Comparison of ENCODE assay signal across 1 cellular context in the genomic region with DNA sequence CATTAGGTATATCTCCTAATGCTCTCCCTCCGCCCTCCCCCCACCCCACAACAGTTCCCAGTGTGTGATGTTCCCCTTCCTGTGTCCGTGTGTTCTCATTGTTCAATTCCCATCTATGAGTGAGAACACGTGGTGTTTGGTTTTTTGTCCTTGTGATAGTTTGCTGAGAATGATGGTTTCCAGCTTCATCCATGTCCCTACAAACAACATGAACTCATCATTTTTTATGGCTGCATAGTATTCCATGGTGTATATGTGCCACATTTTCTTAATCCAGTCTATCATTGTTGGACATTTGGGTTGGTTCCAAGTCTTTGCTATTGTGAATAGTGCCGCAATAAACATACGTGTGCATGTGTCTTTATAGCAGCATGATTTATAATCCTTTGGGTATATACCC.
TF ChIP-seq lines count a peak whose summit lies in the region.
"Not testable (repeated sequence)": the region's sequence is repeated elsewhere in the genome, so short reads cannot be mapped to it uniquely, and the experiment has no call there.

No MANE protein-coding gene starts in this region.

- H3K9me3 ChIP-seq in HEK293 (ENCODE audit: control insufficient read depth, insufficient read depth, low read depth, low read length), result not testable (repeated sequence)

- not testable (repeated sequence) for H3K4me1 ChIP-seq in HEK293 (ENCODE audit: control insufficient read depth, insufficient read depth, low read length)

- not testable (repeated sequence) for H3K36me3 ChIP-seq in HEK293 (ENCODE audit: control insufficient read depth in 2 of 2, insufficient read depth in 1 of 2, low read length in 2 of 2)

- POLR2A ChIA-PET in HEK293 (lab: Yijun Ruan, JAX), result not testable (repeated sequence)

- CTCF ChIA-PET in HEK293 (lab: Yijun Ruan, JAX), result not testable (repeated sequence)

- TF ChIP-seq CTCF in HEK293 (tag by site-specific recombination; IDR thresholded peaks at IDR 0.05), result not testable (repeated sequence)

- H3K27ac ChIP-seq in HEK293 (ENCODE audit: extremely low read depth, low read depth, low read length), result not testable (repeated sequence)

- H3K4me3 ChIP-seq in HEK293 (ENCODE audit: low read depth, low read length), result not testable (repeated sequence)

TF ChIP-seq in HEK293, 187 proteins besides CTCF, POLR2A, EP300 and RAD21:
- TF ChIP-seq ZNF146 (tag by site-specific recombination; IDR thresholded peaks at IDR 0.05), result peak; percentile 68
- TF ChIP-seq, protein P1, sequence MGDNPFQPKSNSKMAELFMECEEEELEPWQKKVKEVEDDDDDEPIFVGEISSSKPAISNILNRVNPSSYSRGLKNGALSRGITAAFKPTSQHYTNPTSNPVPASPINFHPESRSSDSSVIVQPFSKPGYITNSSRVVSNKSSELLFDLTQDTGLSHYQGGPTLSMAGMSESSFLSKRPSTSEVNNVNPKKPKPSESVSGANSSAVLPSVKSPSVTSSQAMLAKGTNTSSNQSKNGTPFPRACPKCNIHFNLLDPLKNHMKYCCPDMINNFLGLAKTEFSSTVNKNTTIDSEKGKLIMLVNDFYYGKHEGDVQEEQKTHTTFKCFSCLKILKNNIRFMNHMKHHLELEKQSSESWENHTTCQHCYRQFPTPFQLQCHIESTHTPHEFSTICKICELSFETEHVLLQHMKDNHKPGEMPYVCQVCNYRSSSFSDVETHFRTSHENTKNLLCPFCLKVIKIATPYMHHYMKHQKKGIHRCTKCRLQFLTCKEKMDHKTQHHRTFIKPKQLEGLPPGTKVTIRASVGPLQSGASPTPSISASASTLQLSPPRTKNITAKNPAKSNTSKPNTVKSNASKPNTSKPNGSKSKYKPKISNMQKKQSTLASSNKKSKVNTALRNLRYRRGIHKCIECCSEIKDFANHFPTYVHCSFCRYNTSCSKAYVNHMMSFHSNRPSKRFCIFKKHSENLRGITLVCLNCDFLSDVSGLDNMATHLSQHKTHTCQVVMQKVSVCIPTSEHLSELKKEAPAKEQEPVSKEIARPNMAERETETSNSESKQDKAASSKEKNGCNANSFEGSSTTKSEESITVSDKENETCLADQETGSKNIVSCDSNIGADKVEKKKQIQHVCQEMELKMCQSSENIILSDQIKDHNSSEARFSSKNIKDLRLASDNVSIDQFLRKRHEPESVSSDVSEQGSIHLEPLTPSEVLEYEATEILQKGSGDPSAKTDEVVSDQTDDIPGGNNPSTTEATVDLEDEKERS (tag by site-specific recombination; IDR thresholded peaks at IDR 0.05), result peak; percentile 59; the same call in 1 of the 2 replicates
